In the genomic region with DNA sequence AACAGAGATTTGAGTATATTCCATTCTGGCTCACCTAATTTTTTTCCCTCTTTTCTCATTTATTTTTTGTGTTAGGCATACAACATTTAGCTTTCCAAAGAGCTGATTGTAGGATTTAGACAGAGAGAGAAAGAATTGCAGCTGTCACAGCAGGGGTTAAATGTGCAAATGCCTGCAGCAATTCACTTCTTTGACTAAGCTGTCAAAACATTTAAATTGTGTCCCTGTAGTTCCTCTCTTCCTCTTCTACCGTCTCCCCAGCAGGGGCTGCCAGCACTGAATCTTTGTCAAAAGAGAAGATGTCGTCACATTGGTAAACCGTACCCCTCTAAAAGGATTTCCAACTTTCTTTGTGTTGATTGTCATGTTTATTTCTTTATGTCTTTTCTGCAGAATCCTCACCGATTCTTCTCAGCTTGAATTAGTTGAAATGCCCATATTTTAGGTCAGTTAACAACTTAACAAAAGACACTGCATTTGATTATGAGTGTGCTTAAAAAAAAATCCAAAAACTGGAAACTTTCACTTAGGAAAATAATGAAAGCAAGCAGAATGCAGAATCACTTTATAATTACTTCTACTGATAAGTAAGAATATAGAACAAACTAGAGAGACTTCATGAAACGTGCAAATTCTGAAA, we compare ENCODE assay signal across 11 cellular contexts.
DNase-seq lines count a peak whose midpoint lies in the region; ATAC-seq and TF ChIP-seq lines count a peak whose summit lies in the region.
"Had no signal": no experiment of that assay in that cellular context is flagged by ENCODE, and none has a peak within 500 bp of the region (broad histone marks: within the 10 kb centered on the region; RNA-seq: fewer than 3 reads in every experiment).

No MANE protein-coding gene starts in this region.

- H3K9ac ChIP-seq in HUES48 (ENCODE audit: low read depth, low read length) = peak overlapping the region; percentile 54; the same call in 1 of the 2 replicates
- no peak overlapping the region for H3K9ac ChIP-seq in SK-N-MC (ENCODE audit: insufficient read length)

- BruUV-seq in A673 (replicated peaks; lab: Mats Ljungman, UMichigan) = no TSS peak

- POLR2A ChIA-PET in A673 (lab: Charles Lee; ENCODE audit: low non-redundant PET) = interaction anchor here (0.5 kb wide), 1 partner anchor 417 kb away, joined by 3 read pairs; no protein-coding TSS in a partner anchor

- H3K4me3 ChIP-seq in A673 (ENCODE audit: low read depth, low read length, poor library complexity, severe bottlenecking) (no peak overlapping the region), HUES48 (ENCODE audit: low read depth, low read length) (peak overlapping the region; percentile 35), SK-N-MC (peak overlapping the region; percentile 69), hepatocyte (peak overlapping the region; percentile 3)
- H3K4me3 ChIP-seq: K562 had no signal

- no peaks in the 10 kb centered on the region for H3K9me3 ChIP-seq in A673 (ENCODE audit: low read depth, low read length, poor library complexity, severe bottlenecking)
- no peaks in the 10 kb centered on the region for H3K9me3 ChIP-seq in HUES48 (ENCODE audit: control insufficient read depth, insufficient read depth, low read length)
- no peaks in the 10 kb centered on the region for H3K9me3 ChIP-seq in SK-N-MC (ENCODE audit: low read depth, low read length)
- H3K9me3 ChIP-seq in hepatocyte (ENCODE audit: low read depth) = no peaks in the 10 kb centered on the region

- intact Hi-C loops in A673 (cut with micrococcal nuclease; ENCODE audit: unreplicated experiment) = no loop called here

- no peaks in the 10 kb centered on the region for H4K20me1 ChIP-seq in hepatocyte (ENCODE audit: insufficient read depth, poor library complexity, severe bottlenecking)

- ATAC-seq in activated CD4-positive, CD25-positive, alpha-beta regulatory T cell treated with anti-CD3 and anti-CD28 coated beads, Interleukin-2, amount 50 U/mL, for 24 hours = no peak
- ATAC-seq: K562; naive thymus-derived CD4-positive, alpha-beta T cell had no signal

- peak overlapping the region; percentile 43 for H2AFZ ChIP-seq in hepatocyte

- H3K4me1 ChIP-seq in A673 (ENCODE audit: insufficient read depth, low read length, poor library complexity, severe bottlenecking) (peaks cover 42% of the 10 kb centered on the region), HUES48 (ENCODE audit: control insufficient read depth, insufficient read depth, low read length) (peaks cover 51% of the 10 kb centered on the region), hepatocyte (ENCODE audit: insufficient read depth) (peaks cover 7% of the 10 kb centered on the region)

- no peaks in the 10 kb centered on the region for H3K27me3 ChIP-seq in A673 (replicated peaks; ENCODE audit: insufficient read depth, low read depth, low read length, poor library complexity)
- no peaks in the 10 kb centered on the region for H3K27me3 ChIP-seq in HUES48 (ENCODE audit: control insufficient read depth, insufficient read depth, low read length)
- no peaks in the 10 kb centered on the region for H3K27me3 ChIP-seq in hepatocyte

- peak overlapping the region; percentile 77 for H3K27ac ChIP-seq in A673 (ENCODE audit: low read depth, low read length, poor library complexity, severe bottlenecking)
- peak overlapping the region; percentile 99 for H3K27ac ChIP-seq in HUES48 (ENCODE audit: low read depth, low read length)
- peak overlapping the region; percentile 77 for H3K27ac ChIP-seq in SK-N-MC
- peak overlapping the region; percentile 3 for H3K27ac ChIP-seq in hepatocyte

- no peaks in the 10 kb centered on the region for H3K79me2 ChIP-seq in hepatocyte

- H3K4me2 ChIP-seq in hepatocyte = peak overlapping the region; percentile 73

- H3K36me3 ChIP-seq in A673 (ENCODE audit: insufficient read depth, low read length, poor library complexity, severe bottlenecking) (no peaks in the 10 kb centered on the region), HUES48 (ENCODE audit: control insufficient read depth, insufficient read depth, low read length) (no peaks in the 10 kb centered on the region), SK-N-MC (ENCODE audit: insufficient read depth, low read length) (no peaks in the 10 kb centered on the region), hepatocyte (replicated peaks; ENCODE audit: insufficient read depth, low read depth) (no peaks in the 10 kb centered on the region)

- CTCF ChIA-PET in A673 (lab: Charles Lee) = no interaction called here

- WGBS in hepatocyte (ENCODE audit: low lambda C conversion rate, missing lambda C conversion rate) = 16% methylated on average over 5 of the region's 5 CpGs

- peak; percentile 51 for TF ChIP-seq CTCF in A673 (conservative IDR thresholded peaks at IDR 0.05; ENCODE audit: low read depth, low read length)
- peak; percentile 24 for TF ChIP-seq CTCF in hepatocyte (IDR thresholded peaks at IDR 0.05; ENCODE audit: poor library complexity)

- DNase-seq in A673 (ENCODE audit: low spot score) (peak; percentile 91), SK-N-MC (ENCODE audit: low read depth, low spot score) (peak; percentile 86), hepatocyte (ENCODE audit: low spot score) (no peak), dermis blood vessel endothelial cell (no peak)
- no peak for DNase-seq in stimulated activated CD4-positive, alpha-beta T cell treated with anti-CD3 and anti-CD28 coated beads, Interleukin-4, amount 100 ng/mL, for 4 hours
- DNase-seq in activated naive CD4-positive, alpha-beta T cell treated with anti-CD3 and anti-CD28 coated beads, Interleukin-2, amount 50 U/mL, for 16 hours = no peak
- DNase-seq: cerebellar nuclear complex; naive thymus-derived CD4-positive, alpha-beta T cell had no signal

- H3K9me2 ChIP-seq in hepatocyte (replicated peaks; ENCODE audit: insufficient read depth) = no peaks in the 10 kb centered on the region

Comparison
In these comparisons a context has a peak if more than half of its experiments do, and no peak if none do; other contexts are left out.
1. DNase-seq: peak in A673 (single experiment) and SK-N-MC (single experiment); none in hepatocyte (single experiment), dermis blood vessel endothelial cell (single experiment), stimulated activated CD4-positive, alpha-beta T cell treated with anti-CD3 and anti-CD28 coated beads, Interleukin-4, amount 100 ng/mL, for 4 hours (0 of 2) and activated naive CD4-positive, alpha-beta T cell treated with anti-CD3 and anti-CD28 coated beads, Interleukin-2, amount 50 U/mL, for 16 hours (single experiment).
2. H3K27ac ChIP-seq: peak in every context shown above with its lines; median percentile 99 in HUES48; 77 in A673; 77 in SK-N-MC; 3 in hepatocyte.